Comparison of ENCODE assay signal across 1 cellular context in the genomic region with DNA sequence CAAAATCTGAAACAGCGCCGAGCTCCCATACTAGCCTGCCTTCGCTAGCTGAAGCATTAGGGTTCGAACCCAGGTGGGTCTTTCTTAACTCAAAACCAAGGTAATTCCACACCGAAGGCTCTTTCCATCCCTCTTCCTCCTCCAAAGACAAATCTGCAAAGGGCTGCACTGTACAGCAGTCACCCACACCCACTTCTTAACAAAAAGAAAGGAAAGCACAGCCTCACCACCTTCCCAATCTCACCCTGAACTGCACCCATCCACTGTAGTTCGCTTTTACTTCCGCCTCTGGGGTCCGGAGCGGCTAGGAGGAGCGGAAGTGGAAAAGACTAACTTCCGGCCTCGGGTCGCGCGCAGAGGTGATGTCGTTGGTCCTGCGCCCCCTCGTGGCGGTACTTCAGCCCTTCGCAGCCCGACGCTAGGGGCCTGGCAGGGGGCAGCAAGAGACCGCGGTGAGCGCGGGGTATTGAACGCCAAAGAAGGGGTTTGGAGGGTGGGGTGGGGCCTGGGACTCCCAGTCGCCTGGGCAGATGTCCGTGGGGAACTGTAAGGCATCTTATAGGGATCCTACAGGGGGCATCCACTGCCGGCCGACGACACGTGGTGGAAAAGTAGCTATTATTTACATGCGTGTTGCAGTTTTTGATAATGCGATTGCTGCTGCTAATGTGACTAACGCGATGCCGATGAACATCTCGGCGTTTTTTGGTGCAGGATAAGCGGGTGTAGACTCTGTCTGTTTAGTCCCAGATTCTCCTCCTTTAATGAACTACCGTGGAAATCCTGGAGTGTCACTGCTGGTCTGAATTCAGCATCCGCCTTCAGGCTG.
TF ChIP-seq lines count a peak whose summit lies in the region.

TSS of gene MTERF1 (minus strand) at position 290 of the 829 bp plus-strand sequence. CDS start 619 bp downstream, outside the sequence.

TF ChIP-seq in HepG2, 621 proteins besides CTCF, POLR2A, EP300 and RAD21 (continued from another document and continues in another):
- TF ChIP-seq PBX3 (CRISPR knock-in tag; IDR thresholded peaks at IDR 0.05; ENCODE audit: borderline replicate concordance) (no peak; the same call in 1 of the 2 replicates), NFAT5 (CRISPR knock-in tag; IDR thresholded peaks at IDR 0.05) (no peak), HMGXB4 (CRISPR knock-in tag; IDR thresholded peaks at IDR 0.05; ENCODE audit: borderline replicate concordance in 1 of 2, low read depth in 1 of 2) (peak; percentile 98 to 99), POGZ (CRISPR knock-in tag; IDR thresholded peaks at IDR 0.05) (peak; percentile 100), NR2F2 (IDR thresholded peaks at IDR 0.05; ENCODE audit: borderline replicate concordance, low read depth) (no peak), FOXC1 (CRISPR knock-in tag; IDR thresholded peaks at IDR 0.05; ENCODE audit: borderline replicate concordance) (peak; percentile 89; the same call in 1 of the 2 replicates), ELF3 (CRISPR knock-in tag; IDR thresholded peaks at IDR 0.05) (peak; percentile 96), ARID2 (CRISPR knock-in tag; IDR thresholded peaks at IDR 0.05; ENCODE audit: borderline replicate concordance) (peak; percentile 81; the same call in 1 of the 2 replicates), PHF5A (CRISPR knock-in tag; IDR thresholded peaks at IDR 0.05; ENCODE audit: low read depth, unreplicated experiment) (peak; percentile 76), ZNF713 (CRISPR knock-in tag; IDR thresholded peaks at IDR 0.05) (0 out of 2 replicates have a peak, but pooled peaks have one; percentile 72), ZBTB33 (CRISPR knock-in tag; IDR thresholded peaks at IDR 0.05) (peak; percentile 93), ZNF12 (CRISPR knock-in tag; IDR thresholded peaks at IDR 0.05) (no peak), ZBTB43 (CRISPR knock-in tag; conservative IDR thresholded peaks at IDR 0.05) (no peak), ZKSCAN5 (CRISPR knock-in tag; IDR thresholded peaks at IDR 0.05) (no peak), ZNF550 (CRISPR knock-in tag; IDR thresholded peaks at IDR 0.05; ENCODE audit: borderline replicate concordance) (no peak), LCORL (IDR thresholded peaks at IDR 0.05) (no peak), LCORL (CRISPR knock-in tag; IDR thresholded peaks at IDR 0.05) (peak; percentile 90), FIP1L1 (IDR thresholded peaks at IDR 0.05; ENCODE audit: borderline replicate concordance, insufficient read depth, low read depth, low read length) (no peak), KMT2B (CRISPR knock-in tag; IDR thresholded peaks at IDR 0.05) (peak; percentile 99), SIX4 (CRISPR knock-in tag; IDR thresholded peaks at IDR 0.05) (0 out of 2 replicates have a peak, but pooled peaks have one; percentile 31), ZNF841 (CRISPR knock-in tag; IDR thresholded peaks at IDR 0.05; ENCODE audit: borderline replicate concordance) (no peak), MIER2 (CRISPR knock-in tag; IDR thresholded peaks at IDR 0.05) (peak; percentile 82), KDM2A (CRISPR knock-in tag; IDR thresholded peaks at IDR 0.05; ENCODE audit: borderline replicate concordance, low read depth) (peak; percentile 98), PHF8 (CRISPR knock-in tag; IDR thresholded peaks at IDR 0.05) (peak; percentile 87), ZSCAN9 (CRISPR knock-in tag; IDR thresholded peaks at IDR 0.05; ENCODE audit: borderline replicate concordance) (no peak), ZSCAN12 (CRISPR knock-in tag; IDR thresholded peaks at IDR 0.05) (no peak)
- TF ChIP-seq, protein P1, sequence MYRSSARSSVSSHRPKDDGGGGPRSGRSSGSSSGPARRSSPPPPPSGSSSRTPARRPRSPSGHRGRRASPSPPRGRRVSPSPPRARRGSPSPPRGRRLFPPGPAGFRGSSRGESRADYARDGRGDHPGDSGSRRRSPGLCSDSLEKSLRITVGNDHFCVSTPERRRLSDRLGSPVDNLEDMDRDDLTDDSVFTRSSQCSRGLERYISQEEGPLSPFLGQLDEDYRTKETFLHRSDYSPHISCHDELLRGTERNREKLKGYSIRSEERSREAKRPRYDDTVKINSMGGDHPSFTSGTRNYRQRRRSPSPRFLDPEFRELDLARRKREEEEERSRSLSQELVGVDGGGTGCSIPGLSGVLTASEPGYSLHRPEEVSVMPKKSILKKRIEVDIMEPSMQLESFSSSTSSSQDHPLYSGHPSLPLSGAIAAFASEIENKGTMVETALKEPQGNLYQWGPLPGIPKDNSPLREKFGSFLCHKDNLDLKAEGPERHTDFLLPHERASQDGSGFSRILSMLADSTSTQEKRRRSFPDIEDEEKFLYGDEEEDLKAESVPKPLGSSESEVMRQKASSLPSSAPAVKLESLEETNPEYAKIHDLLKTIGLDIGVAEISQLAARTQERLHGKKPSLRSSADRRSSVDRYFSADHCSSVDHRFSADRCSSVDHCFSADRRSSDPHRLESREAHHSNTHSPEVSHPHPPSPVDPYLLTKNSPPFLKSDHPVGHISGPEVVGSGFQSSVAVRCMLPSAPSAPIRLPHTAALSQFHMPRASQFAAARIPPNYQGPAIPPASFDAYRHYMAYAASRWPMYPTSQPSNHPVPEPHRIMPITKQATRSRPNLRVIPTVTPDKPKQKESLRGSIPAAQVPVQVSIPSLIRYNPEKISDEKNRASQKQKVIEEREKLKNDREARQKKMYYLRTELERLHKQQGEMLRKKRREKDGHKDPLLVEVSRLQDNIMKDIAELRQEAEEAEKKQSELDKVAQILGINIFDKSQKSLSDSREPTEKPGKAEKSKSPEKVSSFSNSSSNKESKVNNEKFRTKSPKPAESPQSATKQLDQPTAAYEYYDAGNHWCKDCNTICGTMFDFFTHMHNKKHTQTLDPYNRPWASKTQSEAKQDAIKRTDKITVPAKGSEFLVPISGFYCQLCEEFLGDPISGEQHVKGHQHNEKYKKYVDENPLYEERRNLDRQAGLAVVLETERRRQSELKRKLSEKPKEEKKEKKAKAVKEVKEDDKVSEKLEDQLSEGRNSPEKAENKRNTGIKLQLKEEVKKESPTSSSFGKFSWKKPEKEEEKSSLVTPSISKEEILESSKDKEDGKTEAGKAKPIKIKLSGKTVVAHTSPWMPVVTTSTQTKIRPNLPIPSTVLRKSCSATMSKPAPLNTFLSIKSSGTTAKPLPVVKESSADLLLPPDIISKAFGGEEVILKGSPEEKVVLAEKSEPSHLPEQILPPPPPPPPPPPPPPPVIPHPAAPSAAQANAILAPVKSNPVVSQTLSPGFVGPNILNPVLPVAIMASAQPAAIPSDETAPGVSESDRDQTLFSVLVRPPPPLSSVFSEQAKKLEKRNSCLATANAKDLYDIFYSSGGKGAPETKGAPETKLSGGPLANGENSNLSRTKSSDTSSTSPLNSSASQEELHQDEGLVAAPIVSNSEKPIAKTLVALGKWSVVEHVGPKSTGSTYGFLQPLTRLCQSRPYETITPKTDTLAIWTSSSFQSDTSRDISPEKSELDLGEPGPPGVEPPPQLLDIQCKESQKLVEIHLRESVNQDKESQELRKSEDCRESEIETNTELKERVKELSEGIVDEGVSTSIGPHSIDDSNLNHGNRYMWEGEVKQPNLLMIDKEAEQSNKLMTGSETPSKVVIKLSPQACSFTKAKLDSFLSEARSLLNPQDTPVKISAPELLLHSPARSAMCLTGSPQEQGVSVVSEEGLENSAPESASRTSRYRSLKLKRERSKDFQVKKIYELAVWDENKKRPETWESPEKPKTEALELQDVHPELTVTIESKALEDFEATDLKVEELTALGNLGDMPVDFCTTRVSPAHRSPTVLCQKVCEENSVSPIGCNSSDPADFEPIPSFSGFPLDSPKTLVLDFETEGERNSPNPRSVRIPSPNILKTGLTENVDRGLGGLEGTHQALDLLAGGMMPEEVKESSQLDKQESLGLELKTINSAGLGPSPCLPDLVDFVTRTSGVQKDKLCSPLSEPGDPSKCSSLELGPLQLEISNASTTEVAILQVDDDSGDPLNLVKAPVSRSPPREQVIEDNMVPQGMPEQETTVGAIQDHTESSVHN (CRISPR knock-in tag; IDR thresholded peaks at IDR 0.05): no peak
- TF ChIP-seq, protein P2, sequence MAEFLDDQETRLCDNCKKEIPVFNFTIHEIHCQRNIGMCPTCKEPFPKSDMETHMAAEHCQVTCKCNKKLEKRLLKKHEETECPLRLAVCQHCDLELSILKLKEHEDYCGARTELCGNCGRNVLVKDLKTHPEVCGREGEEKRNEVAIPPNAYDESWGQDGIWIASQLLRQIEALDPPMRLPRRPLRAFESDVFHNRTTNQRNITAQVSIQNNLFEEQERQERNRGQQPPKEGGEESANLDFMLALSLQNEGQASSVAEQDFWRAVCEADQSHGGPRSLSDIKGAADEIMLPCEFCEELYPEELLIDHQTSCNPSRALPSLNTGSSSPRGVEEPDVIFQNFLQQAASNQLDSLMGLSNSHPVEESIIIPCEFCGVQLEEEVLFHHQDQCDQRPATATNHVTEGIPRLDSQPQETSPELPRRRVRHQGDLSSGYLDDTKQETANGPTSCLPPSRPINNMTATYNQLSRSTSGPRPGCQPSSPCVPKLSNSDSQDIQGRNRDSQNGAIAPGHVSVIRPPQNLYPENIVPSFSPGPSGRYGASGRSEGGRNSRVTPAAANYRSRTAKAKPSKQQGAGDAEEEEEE (CRISPR knock-in tag; IDR thresholded peaks at IDR 0.05; ENCODE audit: borderline replicate concordance): peak; percentile 30; the same call in 1 of the 2 replicates
